ENCODE assay signal across 1 cellular context in the genomic region with DNA sequence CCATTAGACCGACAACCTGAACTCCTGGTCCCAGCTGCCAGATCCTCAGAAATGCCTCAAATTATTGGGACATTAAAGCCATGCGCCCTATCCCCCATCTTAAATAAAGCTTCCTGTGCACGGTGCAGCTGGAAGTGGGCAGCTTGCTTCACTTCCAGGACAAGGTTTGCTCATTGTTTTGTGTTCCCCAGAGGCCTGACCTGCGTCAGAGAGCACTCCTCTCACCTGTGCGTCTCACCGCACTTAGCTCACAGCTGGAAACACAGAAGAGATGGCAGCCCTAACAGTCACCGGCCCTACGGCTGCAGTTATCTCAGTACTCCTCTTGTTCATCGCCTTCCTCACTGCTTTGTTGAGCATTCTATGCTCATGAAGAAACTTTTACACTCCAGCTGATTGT.
TF ChIP-seq lines count a peak whose summit lies in the region.

No MANE protein-coding gene starts in this region.

TF ChIP-seq in HCT116, 20 proteins besides CTCF, POLR2A, EP300 and RAD21 (continued from another document):
- TF ChIP-seq YY1 (IDR thresholded peaks at IDR 0.05; ENCODE audit: extremely low read depth, insufficient replicate concordance, low read depth, low read length) (no peak), TCF7L2 (IDR thresholded peaks at IDR 0.05; ENCODE audit: borderline replicate concordance, extremely low read depth, insufficient read depth, insufficient read length) (no peak), SRF (IDR thresholded peaks at IDR 0.05; ENCODE audit: low read depth) (no peak), CBX3 (IDR thresholded peaks at IDR 0.05; ENCODE audit: low read depth) (no peak), ZNF274 (IDR thresholded peaks at IDR 0.05; ENCODE audit: low read depth, low read length) (no peak), EZH2 (IDR thresholded peaks at IDR 0.05) (no peak), ZFX (IDR thresholded peaks at IDR 0.05) (no peak), EGR1 (IDR thresholded peaks at IDR 0.05; ENCODE audit: low read depth) (no peak), SP1 (IDR thresholded peaks at IDR 0.05; ENCODE audit: low read depth) (no peak)
- TF ChIP-seq, protein P1, sequence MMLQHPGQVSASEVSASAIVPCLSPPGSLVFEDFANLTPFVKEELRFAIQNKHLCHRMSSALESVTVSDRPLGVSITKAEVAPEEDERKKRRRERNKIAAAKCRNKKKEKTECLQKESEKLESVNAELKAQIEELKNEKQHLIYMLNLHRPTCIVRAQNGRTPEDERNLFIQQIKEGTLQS (IDR thresholded peaks at IDR 0.05), result no peak
- TF ChIP-seq, protein P2, sequence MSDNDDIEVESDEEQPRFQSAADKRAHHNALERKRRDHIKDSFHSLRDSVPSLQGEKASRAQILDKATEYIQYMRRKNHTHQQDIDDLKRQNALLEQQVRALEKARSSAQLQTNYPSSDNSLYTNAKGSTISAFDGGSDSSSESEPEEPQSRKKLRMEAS (IDR thresholded peaks at IDR 0.05), result no peak
- TF ChIP-seq, protein P3, sequence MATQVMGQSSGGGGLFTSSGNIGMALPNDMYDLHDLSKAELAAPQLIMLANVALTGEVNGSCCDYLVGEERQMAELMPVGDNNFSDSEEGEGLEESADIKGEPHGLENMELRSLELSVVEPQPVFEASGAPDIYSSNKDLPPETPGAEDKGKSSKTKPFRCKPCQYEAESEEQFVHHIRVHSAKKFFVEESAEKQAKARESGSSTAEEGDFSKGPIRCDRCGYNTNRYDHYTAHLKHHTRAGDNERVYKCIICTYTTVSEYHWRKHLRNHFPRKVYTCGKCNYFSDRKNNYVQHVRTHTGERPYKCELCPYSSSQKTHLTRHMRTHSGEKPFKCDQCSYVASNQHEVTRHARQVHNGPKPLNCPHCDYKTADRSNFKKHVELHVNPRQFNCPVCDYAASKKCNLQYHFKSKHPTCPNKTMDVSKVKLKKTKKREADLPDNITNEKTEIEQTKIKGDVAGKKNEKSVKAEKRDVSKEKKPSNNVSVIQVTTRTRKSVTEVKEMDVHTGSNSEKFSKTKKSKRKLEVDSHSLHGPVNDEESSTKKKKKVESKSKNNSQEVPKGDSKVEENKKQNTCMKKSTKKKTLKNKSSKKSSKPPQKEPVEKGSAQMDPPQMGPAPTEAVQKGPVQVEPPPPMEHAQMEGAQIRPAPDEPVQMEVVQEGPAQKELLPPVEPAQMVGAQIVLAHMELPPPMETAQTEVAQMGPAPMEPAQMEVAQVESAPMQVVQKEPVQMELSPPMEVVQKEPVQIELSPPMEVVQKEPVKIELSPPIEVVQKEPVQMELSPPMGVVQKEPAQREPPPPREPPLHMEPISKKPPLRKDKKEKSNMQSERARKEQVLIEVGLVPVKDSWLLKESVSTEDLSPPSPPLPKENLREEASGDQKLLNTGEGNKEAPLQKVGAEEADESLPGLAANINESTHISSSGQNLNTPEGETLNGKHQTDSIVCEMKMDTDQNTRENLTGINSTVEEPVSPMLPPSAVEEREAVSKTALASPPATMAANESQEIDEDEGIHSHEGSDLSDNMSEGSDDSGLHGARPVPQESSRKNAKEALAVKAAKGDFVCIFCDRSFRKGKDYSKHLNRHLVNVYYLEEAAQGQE (IDR thresholded peaks at IDR 0.05; ENCODE audit: low read depth), result no peak
